8 cellular contexts compared by ENCODE assay signal in the genomic region with DNA sequence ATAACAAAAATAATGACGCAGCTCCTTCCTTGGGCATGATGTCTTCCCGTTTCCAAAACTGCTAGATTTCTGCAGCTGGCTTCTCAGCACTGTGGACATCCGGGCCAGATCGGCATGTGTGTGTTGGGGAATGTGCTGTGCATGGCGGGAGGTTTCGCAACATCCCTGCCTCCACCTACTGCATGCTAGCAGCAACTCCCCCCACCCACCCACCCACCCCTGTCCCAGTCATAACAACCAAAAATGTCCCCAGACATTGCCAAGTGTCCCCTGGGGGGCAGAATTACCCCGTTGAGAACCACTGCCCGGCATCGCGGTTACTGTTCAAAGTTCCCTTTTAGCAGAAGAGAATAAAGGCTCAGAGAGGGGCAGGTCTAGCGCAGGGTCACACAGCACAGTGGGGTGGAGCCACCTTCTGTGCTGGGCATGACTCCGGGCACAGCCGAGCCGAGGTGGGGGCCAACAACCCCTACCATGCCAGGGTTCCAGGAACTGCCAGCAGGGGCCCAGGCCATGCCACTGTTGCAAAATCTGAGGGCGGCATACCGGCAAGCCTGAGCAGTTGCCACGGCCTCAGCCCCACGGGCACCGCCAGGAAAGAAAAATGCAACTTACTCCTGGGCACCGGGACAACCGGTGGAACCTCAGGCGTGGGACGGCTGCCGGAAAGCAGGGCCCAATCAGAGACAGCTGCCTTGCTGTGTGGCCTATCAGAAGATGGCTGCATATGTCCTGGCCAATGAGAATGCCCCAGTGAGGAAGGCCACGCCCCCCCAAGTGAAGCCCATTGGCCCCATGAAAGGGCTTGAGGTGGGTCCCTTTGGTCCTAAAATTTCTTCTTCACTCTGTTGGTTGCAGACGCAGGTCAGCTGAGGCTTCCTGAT. TPM values are rescaled to one million over a fixed set of nuclear protein-coding genes. Genes with fewer than 3 reads are reported as not detected.
DNase-seq lines count a peak whose midpoint lies in the region; ATAC-seq, FAIRE-seq and TF ChIP-seq lines count a peak whose summit lies in the region.

No MANE protein-coding gene starts in this region.

- in situ Hi-C loops in gastrocnemius medialis (cut with MboI; ENCODE audit: low sequenced_read_pairs in 4 of 4): loop anchor here in 1 of 4 donors (5.0 kb wide), 1 partner anchor 88 kb away; no protein-coding TSS in a partner anchor

- H3K36me3 ChIP-seq in A673 (ENCODE audit: insufficient read depth, low read length, poor library complexity, severe bottlenecking) (no peaks in the 10 kb centered on the region), adipocyte (ENCODE audit: control insufficient read depth, insufficient read depth, low read length, severe bottlenecking) (no peaks in the 10 kb centered on the region), gastrocnemius medialis (no peaks in the 10 kb centered on the region)

- H3K4me3 ChIP-seq in A673 (ENCODE audit: low read depth, low read length, poor library complexity, severe bottlenecking) (peak overlapping the region; percentile 51), adipocyte (ENCODE audit: low read length) (peak overlapping the region; percentile 76), gastrocnemius medialis (peak overlapping the region in 3 of 4 donors; percentile 35 to 39 (median 35))

- H3K4me1 ChIP-seq in A673 (ENCODE audit: insufficient read depth, low read length, poor library complexity, severe bottlenecking) (peaks cover 9% of the 10 kb centered on the region), adipocyte (ENCODE audit: control insufficient read depth, insufficient read depth, low read length) (peaks cover 27% of the 10 kb centered on the region), gastrocnemius medialis (peaks cover 15 to 23% of the 10 kb centered on the region in 2 donors)

- no peak for TF ChIP-seq POLR2A in GM12892 (IDR thresholded peaks at IDR 0.05; ENCODE audit: low read depth, low read length)
- peak in 1 of 2 donors; percentile 9 for TF ChIP-seq POLR2A in gastrocnemius medialis (IDR thresholded peaks at IDR 0.05)

- BruUV-seq in A673 (replicated peaks; lab: Mats Ljungman, UMichigan): no TSS peak

- CTCF ChIA-PET in A673 (lab: Charles Lee): interaction anchor here (0.5 to 0.6 kb wide), 2 partner anchors 85 to 123 kb away, joined by 3 to 4 read pairs; no protein-coding TSS in a partner anchor

- H3K27me3 ChIP-seq in A673 (replicated peaks; ENCODE audit: insufficient read depth, low read depth, low read length, poor library complexity) (no peaks in the 10 kb centered on the region), adipocyte (replicated peaks; ENCODE audit: control insufficient read depth, insufficient read depth, low read length) (no peaks in the 10 kb centered on the region), gastrocnemius medialis (no peaks in the 10 kb centered on the region)

- H3K27ac ChIP-seq in A673 (ENCODE audit: low read depth, low read length, poor library complexity, severe bottlenecking) (peak overlapping the region; percentile 57), gastrocnemius medialis (peak overlapping the region; percentile 66 to 77 (median 72))

- FAIRE-seq in GM12892 (lab: Jason Lieb, UNC): peak; percentile 77

- peak overlapping the region; percentile 85 for H3K9ac ChIP-seq in adipocyte (ENCODE audit: low read length)

- H3K9me3 ChIP-seq in A673 (ENCODE audit: low read depth, low read length, poor library complexity, severe bottlenecking): no peaks in the 10 kb centered on the region
- no peaks in the 10 kb centered on the region for H3K9me3 ChIP-seq in adipocyte (ENCODE audit: control insufficient read depth, low read length)
- H3K9me3 ChIP-seq in gastrocnemius medialis: no peaks in the 10 kb centered on the region

- POLR2A ChIA-PET in A673 (lab: Charles Lee; ENCODE audit: low non-redundant PET): no interaction called here

- intact Hi-C loops in A673 (cut with micrococcal nuclease; ENCODE audit: unreplicated experiment): no loop called here
- intact Hi-C loops in left cardiac atrium (cut with DNase I): loop anchor here in 1 of 2 donors (10.0 kb wide), 1 partner anchor 81 kb away; no protein-coding TSS in a partner anchor
- intact Hi-C loops in gastrocnemius medialis (cut with DNase I; ENCODE audit: low total_unique reads): no loop called here

- DNase-seq in A673 (ENCODE audit: low spot score) (peak; percentile 93), GM12892 (ENCODE audit: insufficient read length) (peak; percentile 83), OCI-M1 (lab: John Stamatoyannopoulos, UW) (peak; percentile 49), adipocyte (ENCODE audit: low read depth) (peak; percentile 78), left cardiac atrium (peak; percentile 86), gastrocnemius medialis (peak; percentile 74 to 90)

- TF ChIP-seq CTCF in A673 (conservative IDR thresholded peaks at IDR 0.05; ENCODE audit: low read depth, low read length) (no peak), gastrocnemius medialis (IDR thresholded peaks at IDR 0.05 in 4 of 5, conservative IDR thresholded peaks at IDR 0.05 in 1 of 5) (peak in 3 of 5 experiments; percentile 26 to 41 (median 32))

- ATAC-seq in left cardiac atrium (peak; percentile 81 to 88), gastrocnemius medialis (peak; percentile 82 to 87), HG02870 (IDR thresholded peaks at IDR 0.05; ENCODE audit: unreplicated experiment) (no peak), HG03469 (IDR thresholded peaks at IDR 0.05; ENCODE audit: unreplicated experiment) (no peak)

RNA-seq across cellular contexts. Expression of gene NFIC, which starts 22.5 kb away (rescaled TPM):
- 112 and 122 TPM in 2 replicates for total RNA-seq in A673 (2021)
- 3.5 TPM for polyA plus RNA-seq in GM12892 (2012; ENCODE audit: missing spikeins)
- total RNA-seq in left cardiac atrium: 100 to 1,000 TPM; 144 to 173 TPM
- 100 to 1,000 TPM in 3 of 4 donors, 10 to 100 TPM in 1; 90.2 to 403 (median 348) TPM for total RNA-seq in gastrocnemius medialis

Comparison
In these comparisons a context has a peak if more than half of its experiments do, and no peak if none do; other contexts are left out.
1. ATAC-seq: peak in left cardiac atrium (2 of 2) and gastrocnemius medialis (2 of 2); none in HG02870 (single experiment) and HG03469 (single experiment).
2. Peak in every context shown above with its lines, with median percentiles within 50 percentile points of each other: DNase-seq and H3K4me3 ChIP-seq.